ENCODE assay signal across 8 cellular contexts in the genomic region with DNA sequence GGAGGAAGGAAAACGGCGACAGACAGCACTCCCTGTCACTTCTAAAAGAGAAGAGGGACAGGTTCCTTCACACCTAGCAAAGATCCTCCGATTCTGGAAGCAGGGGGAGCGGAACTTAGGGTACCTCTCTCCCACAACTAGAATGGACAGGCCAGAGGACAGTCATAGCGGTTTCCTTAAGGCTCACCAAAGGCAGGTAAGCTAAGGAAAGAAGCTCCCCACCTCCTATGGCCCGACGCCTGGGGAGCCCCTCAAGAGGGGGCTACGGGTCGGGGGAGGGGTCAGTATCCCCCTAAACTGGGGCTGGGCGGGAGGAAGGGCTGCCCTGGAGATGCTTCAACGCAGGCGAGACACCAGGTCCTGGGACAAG. TPM values are rescaled to one million over a fixed set of nuclear protein-coding genes. Genes with fewer than 3 reads are reported as not detected.
DNase-seq lines count a peak whose midpoint lies in the region; ATAC-seq and TF ChIP-seq lines count a peak whose summit lies in the region.

No MANE protein-coding gene starts in this region.

- peak overlapping the region; percentile 79 for H3K4me2 ChIP-seq in mammary epithelial cell (ENCODE audit: insufficient read depth, low read depth, low read length)

- 3% methylated on average over 5 of the region's 12 CpGs for WGBS in mammary epithelial cell (ENCODE audit: low coverage, missing lambda C conversion rate)

- CTCF ChIA-PET in mammary epithelial cell (lab: Charles Lee; ENCODE audit: low non-redundant PET) = no interaction called here

- TSS peak; percentile 36 for BruUV-seq in mammary epithelial cell (replicated peaks; lab: Mats Ljungman, UMichigan)

- ATAC-seq in HG03064 (IDR thresholded peaks at IDR 0.05; ENCODE audit: low read depth, unreplicated experiment) = peak; percentile 20
- ATAC-seq in HG03108 (IDR thresholded peaks at IDR 0.05; ENCODE audit: unreplicated experiment) = no peak

- no peak for DNase-seq in mammary epithelial cell
- no peak for DNase-seq in posterior vena cava (ENCODE audit: low spot score)
- DNase-seq in NCI-H82 treated with DMSO at 0.1 percent for 48 hours (lab: John Stamatoyannopoulos, UW; ENCODE audit: unreplicated experiment) = no peak
- DNase-seq in cerebellar nuclear complex (lab: John Stamatoyannopoulos, UW) = no peak

- peaks cover 14% of the 10 kb centered on the region for H3K4me1 ChIP-seq in ACC112 (ENCODE audit: control insufficient read depth, insufficient read depth, low read length, unreplicated experiment)
- peaks cover 10% of the 10 kb centered on the region for H3K4me1 ChIP-seq in mammary epithelial cell (ENCODE audit: insufficient read depth, low read length)
- H3K4me1 ChIP-seq in mononuclear cell (ENCODE audit: insufficient read depth, low read length) = peaks cover 24% of the 10 kb centered on the region

- H3K27me3 ChIP-seq in ACC112 (ENCODE audit: insufficient read depth, low read length) (no peaks in the 10 kb centered on the region), mammary epithelial cell (ENCODE audit: insufficient read depth, low read length) (no peaks in the 10 kb centered on the region), mononuclear cell (ENCODE audit: insufficient read depth, low read length) (no peaks in the 10 kb centered on the region)

- no peak overlapping the region for H2AFZ ChIP-seq in ACC112 (ENCODE audit: low read length, unreplicated experiment)
- H2AFZ ChIP-seq in mammary epithelial cell (ENCODE audit: low read depth, low read length) = peak overlapping the region; percentile 65

- H3K27ac ChIP-seq in ACC112 (ENCODE audit: low read depth, low read length) (peak overlapping the region; percentile 51; the same call in 1 of the 2 replicates), mammary epithelial cell (ENCODE audit: insufficient read depth, low read depth, low read length) (peak overlapping the region; percentile 37)

- H4K20me1 ChIP-seq in mammary epithelial cell (ENCODE audit: insufficient read depth, low read length) = peaks cover 3% of the 10 kb centered on the region

- intact Hi-C loops in mammary epithelial cell (cut with micrococcal nuclease) (loop anchor here (2.0 kb wide), 1 partner anchor 16 kb away; no protein-coding TSS in a partner anchor), posterior vena cava (cut with DNase I) (no loop called here)

- H3K36me3 ChIP-seq in ACC112 (ENCODE audit: insufficient read depth, low read length) (no peaks in the 10 kb centered on the region), mammary epithelial cell (ENCODE audit: insufficient read depth, low read length) (peaks cover 3% of the 10 kb centered on the region)

- in situ Hi-C loops in mammary epithelial cell (cut with MboI; ENCODE audit: low sequenced_read_pairs in 2 of 2) = no loop called here

- dilution Hi-C loops in mammary epithelial cell (cut with HindIII; ENCODE audit: low sequenced_read_pairs) = loop anchor here (5.0 kb wide), 1 partner anchor 72 kb away; no protein-coding TSS in a partner anchor

- H3K9me3 ChIP-seq in mammary epithelial cell (replicated peaks; ENCODE audit: insufficient read depth, low read length) (no peaks in the 10 kb centered on the region), mononuclear cell (ENCODE audit: low read depth, low read length) (no peaks in the 10 kb centered on the region)

- H3K79me2 ChIP-seq in ACC112 (ENCODE audit: control insufficient read depth, insufficient read depth, low read length, unreplicated experiment) (peaks cover 48% of the 10 kb centered on the region), mammary epithelial cell (ENCODE audit: insufficient read depth, low read length) (peaks cover 51% of the 10 kb centered on the region)

- H3K4me3 ChIP-seq in ACC112 (ENCODE audit: low read depth, low read length) (peak overlapping the region; percentile 95), mammary epithelial cell (replicated peaks in 1 of 3; ENCODE audit: insufficient read depth in 1 of 3, low read depth in 2 of 3, low read length in 3 of 3) (peak overlapping the region; percentile 57 to 80 (median 69)), mononuclear cell (ENCODE audit: low read length) (peak overlapping the region; percentile 100)

- peak overlapping the region; percentile 84 for H3K9ac ChIP-seq in mammary epithelial cell (ENCODE audit: insufficient read depth, low read length)

- TF ChIP-seq CTCF in mammary epithelial cell (conservative IDR thresholded peaks at IDR 0.05 in 1 of 2, IDR thresholded peaks at IDR 0.05 in 1 of 2; ENCODE audit: extremely low read depth in 1 of 2, insufficient read depth in 1 of 2, low read depth in 1 of 2, low read length in 2 of 2) = no peak

RNA-seq across cellular contexts. Expression of a gene that starts 0.3 kb away (rescaled TPM):
- total RNA-seq in mammary epithelial cell (100 to 1,000 TPM in 1 of 2 donors, 10 to 100 TPM in 1; 98.4 to 135 TPM), mononuclear cell (106 TPM), posterior vena cava (100 to 1,000 TPM; 116 to 122 TPM)
- polyA plus RNA-seq in mammary epithelial cell = 176 TPM
- polyA minus RNA-seq in mammary epithelial cell = 114 TPM

RNA-seq across cellular contexts. Expression of a gene that starts 26.4 kb away (rescaled TPM):
- total RNA-seq in mammary epithelial cell (not detected), mononuclear cell (under 0.01 TPM), posterior vena cava (under 1 TPM; 0.23 to 0.33 TPM)
- 0.01 TPM for polyA plus RNA-seq in mammary epithelial cell
- 1.7 TPM for polyA minus RNA-seq in mammary epithelial cell

RNA-seq across cellular contexts. Expression of a gene that starts 30.8 kb away (rescaled TPM):
- total RNA-seq in mammary epithelial cell = not detected
- polyA plus RNA-seq in mammary epithelial cell = not detected
- polyA minus RNA-seq in mammary epithelial cell = not detected
- total RNA-seq in mononuclear cell = not detected
- total RNA-seq in posterior vena cava = not detected

RNA-seq across cellular contexts. Expression of a gene that starts 31.9 kb away (rescaled TPM):
- total RNA-seq in mammary epithelial cell (not detected), mononuclear cell (not detected), posterior vena cava (not detected)
- not detected for polyA plus RNA-seq in mammary epithelial cell
- polyA minus RNA-seq in mammary epithelial cell = not detected

RNA-seq across cellular contexts. Expression of a gene that starts 33.3 kb away (rescaled TPM):
- 10 to 100 TPM; 12.7 to 30.4 TPM for total RNA-seq in mammary epithelial cell
- 24.6 TPM for polyA plus RNA-seq in mammary epithelial cell
- polyA minus RNA-seq in mammary epithelial cell = 22.1 TPM
- 12.4 TPM for total RNA-seq in mononuclear cell
- total RNA-seq in posterior vena cava = 10 to 100 TPM; 19.1 to 25.1 TPM
